19 cellular contexts compared by ENCODE assay signal in the genomic region with DNA sequence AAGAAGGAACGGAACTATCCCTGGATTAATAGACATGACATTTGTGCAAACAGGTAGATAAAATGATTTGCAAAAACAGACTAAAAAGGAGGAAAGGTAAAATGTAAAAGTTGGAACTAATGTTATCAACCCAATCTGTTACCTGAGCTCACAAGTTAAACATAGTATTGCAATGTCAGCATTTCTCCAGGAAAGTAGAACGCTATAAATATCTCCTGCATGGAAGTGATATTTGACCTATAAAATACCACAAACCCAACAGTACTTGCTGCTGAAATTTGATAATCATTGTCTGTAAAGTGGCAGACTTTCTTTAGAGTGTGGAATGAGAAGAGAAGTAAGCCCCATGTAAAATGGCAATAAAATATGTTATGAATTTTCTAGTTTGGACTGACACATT.
"Had no signal": no experiment of that assay in that cellular context is flagged by ENCODE, and none has a peak within 500 bp of the region (broad histone marks: within the 10 kb centered on the region; RNA-seq: fewer than 3 reads in every experiment).

No MANE protein-coding gene starts in this region.

- H3K36me3 ChIP-seq: prostate gland, suprapubic skin, upper lobe of left lung had no signal

- H3K4me1 ChIP-seq: prostate gland, suprapubic skin, upper lobe of left lung had no signal

- H3K27ac ChIP-seq: dorsolateral prefrontal cortex, prostate gland, suprapubic skin, upper lobe of left lung had no signal

- H3K4me3 ChIP-seq: dorsolateral prefrontal cortex, mucosa of descending colon, prostate gland, suprapubic skin, upper lobe of left lung had no signal

- DNase-seq: activated CD4-positive, alpha-beta T cell treated with anti-CD3 and anti-CD28 coated beads for 4 hours; activated CD8-positive, alpha-beta memory T cell treated with anti-CD3 and anti-CD28 coated beads, Interleukin-2, amount 50 U/mL, for 48 hours; activated CD8-positive, alpha-beta T cell treated with anti-CD3 and anti-CD28 coated beads, Interleukin-2, amount 10 ng/mL, durations not matched to agents 7 days and 5 days; activated naive CD4-positive, alpha-beta T cell treated with Interleukin-2 at 50 U/mL for 16 hours; activated naive CD8-positive, alpha-beta T cell treated with anti-CD3 and anti-CD28 coated beads, Interleukin-2, amount 50 U/mL, for 24 hours; dorsolateral prefrontal cortex; glutamatergic neuron; mammary epithelial cell; mucosa of descending colon; natural killer cell; occipital lobe; stimulated activated CD4-positive, alpha-beta T cell treated with anti-CD3 and anti-CD28 coated beads, Interleukin-4, amount 100 ng/mL, for 1 hour; stimulated activated CD8-positive, alpha-beta memory T cell treated with anti-CD3 and anti-CD28 coated beads, Interleukin-4, amount 100 ng/mL, for 48 hours; stimulated activated naive CD8-positive, alpha-beta T cell treated with anti-CD3 and anti-CD28 coated beads, Interleukin-15, Interleukin-2, amounts not matched to agents 100 U/mL and 50 U/mL, for 24 hours; T1000; upper lobe of left lung had no signal

- H3K9me3 ChIP-seq: mucosa of descending colon, prostate gland, suprapubic skin, upper lobe of left lung had no signal

- H3K27me3 ChIP-seq: dorsolateral prefrontal cortex, suprapubic skin, upper lobe of left lung had no signal

- ATAC-seq: activated CD8-positive, alpha-beta T cell treated with anti-CD3 and anti-CD28 coated beads, Interleukin-2, amount 10 ng/mL, durations not matched to agents 7 days and 5 days; activated naive CD8-positive, alpha-beta T cell treated with anti-CD3 and anti-CD28 coated beads, Interleukin-2, amount 50 U/mL, for 24 hours; esophagus mucosa; mucosa of descending colon; natural killer cell; stimulated activated naive CD8-positive, alpha-beta T cell treated with anti-CD3 and anti-CD28 coated beads, Interleukin-15, Interleukin-2, amounts not matched to agents 100 U/mL and 50 U/mL, for 24 hours had no signal
